Comparison of ENCODE assay signal across 15 cellular contexts in the genomic region with DNA sequence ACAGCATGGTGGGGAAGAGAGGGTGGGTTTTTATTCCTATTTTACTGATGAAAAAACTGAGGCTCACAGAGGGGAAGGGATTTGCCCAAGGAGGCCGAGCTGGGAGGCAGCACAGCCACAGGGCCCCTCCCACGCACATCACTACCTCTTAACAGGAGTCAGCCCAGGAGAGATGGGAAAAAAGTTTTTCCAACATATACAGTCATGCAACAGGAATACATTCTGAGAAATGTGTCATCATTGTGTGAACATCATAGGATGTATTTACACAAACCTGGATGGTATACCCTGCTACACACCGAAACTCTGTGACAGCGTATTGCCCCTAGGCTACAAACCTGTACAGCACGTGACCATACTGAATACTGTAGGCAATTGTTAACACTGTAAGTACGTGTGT. TPM values are rescaled to one million over a fixed set of nuclear protein-coding genes. Genes with fewer than 3 reads are reported as not detected.
DNase-seq lines count a peak whose midpoint lies in the region; ATAC-seq and TF ChIP-seq lines count a peak whose summit lies in the region.
"Had no signal": no experiment of that assay in that cellular context is flagged by ENCODE, and none has a peak within 500 bp of the region (broad histone marks: within the 10 kb centered on the region; RNA-seq: fewer than 3 reads in every experiment).

No MANE protein-coding gene starts in this region.

- POLR2A ChIA-PET in MCF 10A (lab: Yijun Ruan, JAX), result interaction anchor here (1.0 to 3.5 kb wide), 2 partner anchors 17 to 21 kb away, joined by 3 to 32 read pairs; no protein-coding TSS in a partner anchor
- POLR2A ChIA-PET in activated CD4-positive, alpha-beta memory T cell treated with anti-CD3 and anti-CD28 coated beads, Interleukin-2, amount 10 ng/mL, durations not matched to agents 7 days and 5 days (lab: Charles Lee), result interaction anchor here (4.5 to 35.8 kb wide), 4 partner anchors 11 to 42 kb away, joined by 36 to 1205 read pairs (median 466); partner anchors contain the start of genes PHF19 and TRAF1

- H3K79me2 ChIP-seq in Karpas-422 (ENCODE audit: low read length), result no peaks in the 10 kb centered on the region; the same call in 1 of the 2 replicates
- H3K79me2 ChIP-seq: parathyroid adenoma had no signal

- no peaks in the 10 kb centered on the region for H3K9me3 ChIP-seq in breast epithelium
- H3K9me3 ChIP-seq in vagina, result no peaks in the 10 kb centered on the region
- no peaks in the 10 kb centered on the region for H3K9me3 ChIP-seq in Karpas-422 (ENCODE audit: low read length)
- no peaks in the 10 kb centered on the region for H3K9me3 ChIP-seq in upper lobe of left lung

- H3K27ac ChIP-seq in breast epithelium (no peak overlapping the region), vagina (peak overlapping the region; percentile 13), Karpas-422 (ENCODE audit: low read length) (no peak overlapping the region), upper lobe of left lung (no peak overlapping the region)
- H3K27ac ChIP-seq: parathyroid adenoma had no signal

- H3K36me3 ChIP-seq in breast epithelium, result no peaks in the 10 kb centered on the region
- H3K36me3 ChIP-seq in vagina, result no peaks in the 10 kb centered on the region
- peaks cover 40% of the 10 kb centered on the region for H3K36me3 ChIP-seq in Karpas-422 (ENCODE audit: insufficient read depth, low read length)
- H3K36me3 ChIP-seq in upper lobe of left lung, result peaks cover 0 to 12% (median 7%) of the 10 kb centered on the region in 4 donors

- peaks cover 28% of the 10 kb centered on the region for H3K4me1 Mint-ChIP-seq in MCF 10A (ENCODE audit: insufficient read depth, unreplicated experiment)
- H3K4me1 Mint-ChIP-seq in activated CD4-positive, alpha-beta memory T cell treated with anti-CD3 and anti-CD28 coated beads, Interleukin-2, amount 10 ng/mL, durations not matched to agents 7 days and 5 days, result peaks cover 85% of the 10 kb centered on the region

- H3K36me3 Mint-ChIP-seq in MCF 10A (ENCODE audit: insufficient read depth, unreplicated experiment), result peaks cover 13% of the 10 kb centered on the region
- peaks cover 91% of the 10 kb centered on the region for H3K36me3 Mint-ChIP-seq in activated CD4-positive, alpha-beta memory T cell treated with anti-CD3 and anti-CD28 coated beads, Interleukin-2, amount 10 ng/mL, durations not matched to agents 7 days and 5 days (ENCODE audit: low read depth)

- H3K9me2 ChIP-seq in Karpas-422 (replicated peaks; ENCODE audit: insufficient read depth, low read length), result no peaks in the 10 kb centered on the region

- no peaks in the 10 kb centered on the region for H3K27me3 Mint-ChIP-seq in MCF 10A (ENCODE audit: insufficient read depth, unreplicated experiment)
- H3K27me3 Mint-ChIP-seq in activated CD4-positive, alpha-beta memory T cell treated with anti-CD3 and anti-CD28 coated beads, Interleukin-2, amount 10 ng/mL, durations not matched to agents 7 days and 5 days, result no peaks in the 10 kb centered on the region
- H3K27me3 Mint-ChIP-seq: activated CD8-positive, alpha-beta memory T cell treated with anti-CD3 and anti-CD28 coated beads, Interleukin-2, amount 10 ng/mL, durations not matched to agents 7 days and 5 days had no signal

- H3K4me1 ChIP-seq in breast epithelium (peaks cover 0 to 3% of the 10 kb centered on the region in 2 donors), vagina (peaks cover 42% of the 10 kb centered on the region), Karpas-422 (ENCODE audit: low read length) (peaks cover 14% of the 10 kb centered on the region), upper lobe of left lung (peaks cover 13 to 24% (median 16%) of the 10 kb centered on the region in 4 donors)
- H3K4me1 ChIP-seq: parathyroid adenoma had no signal

- H3K27ac Mint-ChIP-seq in MCF 10A (ENCODE audit: low read depth, unreplicated experiment), result no peak overlapping the region
- H3K27ac Mint-ChIP-seq in activated CD4-positive, alpha-beta memory T cell treated with anti-CD3 and anti-CD28 coated beads, Interleukin-2, amount 10 ng/mL, durations not matched to agents 7 days and 5 days, result peak overlapping the region; percentile 26
- H3K27ac Mint-ChIP-seq: activated CD8-positive, alpha-beta memory T cell treated with anti-CD3 and anti-CD28 coated beads, Interleukin-2, amount 10 ng/mL, durations not matched to agents 7 days and 5 days; mesothelial cell of epicardium had no signal

- no peak overlapping the region for H2AFZ ChIP-seq in Karpas-422 (ENCODE audit: low read length)
- H2AFZ ChIP-seq: parathyroid adenoma had no signal

- H3K4me2 ChIP-seq in Karpas-422 (ENCODE audit: low read depth, low read length, poor library complexity, severe bottlenecking), result no peak overlapping the region

- H3K9me3 Mint-ChIP-seq in MCF 10A (ENCODE audit: unreplicated experiment), result no peaks in the 10 kb centered on the region
- H3K9me3 Mint-ChIP-seq in activated CD4-positive, alpha-beta memory T cell treated with anti-CD3 and anti-CD28 coated beads, Interleukin-2, amount 10 ng/mL, durations not matched to agents 7 days and 5 days, result peaks cover 4% of the 10 kb centered on the region

- no TSS peak for BruUV-seq in MCF 10A (replicated peaks; lab: Mats Ljungman, UMichigan)

- no peak overlapping the region for H3K4me3 ChIP-seq in breast epithelium
- H3K4me3 ChIP-seq in fibroblast of mammary gland (ENCODE audit: control insufficient read depth, low read depth, low read length), result no peak overlapping the region
- H3K4me3 ChIP-seq in vagina, result no peak overlapping the region
- H3K4me3 ChIP-seq in Karpas-422 (ENCODE audit: low read length), result no peak overlapping the region
- no peak overlapping the region for H3K4me3 ChIP-seq in upper lobe of left lung

- no peak for ATAC-seq in upper lobe of left lung (ENCODE audit: low FRiP score in 2 of 2)
- ATAC-seq: activated CD8-positive, alpha-beta memory T cell treated with anti-CD3 and anti-CD28 coated beads, Interleukin-2, amount 10 ng/mL, durations not matched to agents 7 days and 5 days; Panc1 had no signal

- TF ChIP-seq CTCF in MCF 10A (IDR thresholded peaks at IDR 0.05; ENCODE audit: unreplicated experiment), result no peak
- no peak for TF ChIP-seq CTCF in breast epithelium (IDR thresholded peaks at IDR 0.05)
- no peak for TF ChIP-seq CTCF in fibroblast of mammary gland (conservative IDR thresholded peaks at IDR 0.05; ENCODE audit: control insufficient read depth, insufficient read depth, low read depth, low read length)
- TF ChIP-seq CTCF in vagina (IDR thresholded peaks at IDR 0.05), result no peak
- no peak for TF ChIP-seq CTCF in upper lobe of left lung (IDR thresholded peaks at IDR 0.05)

- H3K27me3 ChIP-seq in breast epithelium (no peaks in the 10 kb centered on the region), vagina (no peaks in the 10 kb centered on the region), Karpas-422 (ENCODE audit: low read length) (no peaks in the 10 kb centered on the region), upper lobe of left lung (no peaks in the 10 kb centered on the region)

- H3K4me3 Mint-ChIP-seq in MCF 10A (ENCODE audit: unreplicated experiment), result no peak overlapping the region
- no peak overlapping the region for H3K4me3 Mint-ChIP-seq in activated CD4-positive, alpha-beta memory T cell treated with anti-CD3 and anti-CD28 coated beads, Interleukin-2, amount 10 ng/mL, durations not matched to agents 7 days and 5 days
- H3K4me3 Mint-ChIP-seq: activated CD8-positive, alpha-beta memory T cell treated with anti-CD3 and anti-CD28 coated beads, Interleukin-2, amount 10 ng/mL, durations not matched to agents 7 days and 5 days; mesothelial cell of epicardium had no signal

- no peak overlapping the region for H3K9ac ChIP-seq in Karpas-422 (ENCODE audit: low read length)
- H3K9ac ChIP-seq: parathyroid adenoma had no signal

- H4K20me1 ChIP-seq in Karpas-422 (ENCODE audit: insufficient read depth, low read depth, low read length), result no peaks in the 10 kb centered on the region

- CTCF ChIA-PET in MCF 10A (lab: Yijun Ruan, JAX), result interaction anchor here (0.7 to 4.6 kb wide), 2 partner anchors 21 to 156 kb away, joined by 4 to 71 read pairs; no protein-coding TSS in a partner anchor
- CTCF ChIA-PET in activated CD4-positive, alpha-beta memory T cell treated with anti-CD3 and anti-CD28 coated beads, Interleukin-2, amount 10 ng/mL, durations not matched to agents 7 days and 5 days (lab: Charles Lee), result interaction anchor here (1.4 to 3.4 kb wide), 4 partner anchors 11 to 20 kb away, joined by 4 to 18 read pairs (median 8); partner anchors contain the start of gene TRAF1

- TF ChIP-seq EP300 in upper lobe of left lung (IDR thresholded peaks at IDR 0.05), result no peak

- TF ChIP-seq POLR2A in breast epithelium (IDR thresholded peaks at IDR 0.05) (no peak), vagina (IDR thresholded peaks at IDR 0.05) (no peak), upper lobe of left lung (IDR thresholded peaks at IDR 0.05) (no peak)

- 96 to 97% methylated on average over 6 of the region's 6 CpGs for WGBS in upper lobe of left lung, 2 donors

- intact Hi-C loops in MCF 10A (cut with micrococcal nuclease), result no loop called here
- intact Hi-C loops in breast epithelium (cut with DNase I; ENCODE audit: low total_unique reads), result no loop called here
- intact Hi-C loops in vagina (cut with DNase I), result no loop called here

- peak; percentile 73 for DNase-seq in MCF 10A (ENCODE audit: unreplicated experiment)
- DNase-seq in breast epithelium (ENCODE audit: low spot score in 2 of 2), result no peak
- no peak for DNase-seq in activated CD4-positive, alpha-beta memory T cell treated with anti-CD3 and anti-CD28 coated beads, Interleukin-2, amount 10 ng/mL, durations not matched to agents 7 days and 5 days
- DNase-seq in fibroblast of mammary gland (ENCODE audit: low read depth), result peak; percentile 76
- no peak for DNase-seq in vagina (ENCODE audit: extremely low spot score in 2 of 2)
- DNase-seq in Karpas-422, result no peak
- no peak for DNase-seq in DMS53 (lab: John Stamatoyannopoulos, UW)
- DNase-seq in upper lobe of left lung, result no peak
- DNase-seq: activated CD8-positive, alpha-beta memory T cell treated with anti-CD3 and anti-CD28 coated beads, Interleukin-2, amount 10 ng/mL, durations not matched to agents 7 days and 5 days; DND-41; NCI-H524; T-helper 9 cell had no signal

RNA-seq across cellular contexts. Expression of gene TRAF1, which starts 11.6 kb away (rescaled TPM):
- 0.84 and 1.2 TPM in 2 replicates for total RNA-seq in MCF 10A (2022)
- 1 to 10 TPM; 4.9 to 8.6 (median 7.3) TPM for total RNA-seq in breast epithelium
- total RNA-seq in activated CD4-positive, alpha-beta memory T cell treated with anti-CD3 and anti-CD28 coated beads, Interleukin-2, amount 10 ng/mL, durations not matched to agents 7 days and 5 days, result 10 to 100 TPM; 73.6 to 74.3 TPM
- total RNA-seq in vagina, result 6.9 TPM
- total RNA-seq in Karpas-422 (2014; rRNA removed; shearing (Covaris generic); ENCODE audit: low replicate concordance), result 18.8 and 23.8 TPM in 2 replicates
- 10 to 100 TPM in 2 of 6 donors, 1 to 10 TPM in 4; 2.9 to 29.3 (median 6.6) TPM for total RNA-seq in upper lobe of left lung

RNA-seq across cellular contexts. Expression of gene PHF19, which starts 38.0 kb away (rescaled TPM):
- 39.6 and 61.0 TPM in 2 replicates for total RNA-seq in MCF 10A (2022)
- total RNA-seq in breast epithelium, result 10 to 100 TPM; 16.5 to 33.1 (median 19.0) TPM
- total RNA-seq in activated CD4-positive, alpha-beta memory T cell treated with anti-CD3 and anti-CD28 coated beads, Interleukin-2, amount 10 ng/mL, durations not matched to agents 7 days and 5 days, result 100 to 1,000 TPM; 229 TPM
- total RNA-seq in vagina, result 44.9 TPM
- 34.8 and 76.9 TPM in 2 replicates for total RNA-seq in Karpas-422 (2014; rRNA removed; shearing (Covaris generic); ENCODE audit: low replicate concordance)
- total RNA-seq in upper lobe of left lung, result 10 to 100 TPM in 5 of 6 donors, 1 to 10 TPM in 1; 8.0 to 42.4 (median 19.2) TPM

Comparison
In these comparisons a context has a peak if more than half of its experiments do, and no peak if none do; other contexts are left out.
1. DNase-seq: peak in MCF 10A (single experiment) and fibroblast of mammary gland (single experiment); none in breast epithelium (0 of 2), activated CD4-positive, alpha-beta memory T cell treated with anti-CD3 and anti-CD28 coated beads, Interleukin-2, amount 10 ng/mL, durations not matched to agents 7 days and 5 days (single experiment), vagina (0 of 2), Karpas-422 (single experiment), DMS53 (single experiment) and upper lobe of left lung (0 of 2).